ENCODE assay signal across 18 cellular contexts in genomic region chr9:98881836-98882568, GRCh38.
DNase-seq lines count a peak whose midpoint lies in the region; ATAC-seq, FAIRE-seq and TF ChIP-seq lines count a peak whose summit lies in the region.
"Had no signal": no experiment of that assay in that cellular context is flagged by ENCODE, and none has a peak within 500 bp of the region (broad histone marks: within the 10 kb centered on the region; RNA-seq: fewer than 3 reads in every experiment).

No MANE protein-coding gene starts in this region.

- BruUV-seq in K562 (replicated peaks; lab: Mats Ljungman, UMichigan) = no TSS peak

- no peak overlapping the region for H2AFZ ChIP-seq in K562 (ENCODE audit: low read depth, low read length)

- H3K27me3 ChIP-seq in K562 (ENCODE audit: control insufficient read depth in 2 of 2, insufficient read depth in 2 of 2, low read length in 2 of 2) = no peaks in the 10 kb centered on the region
- H3K27me3 ChIP-seq in subcutaneous abdominal adipose tissue (ENCODE audit: control insufficient read depth in 5 of 5, insufficient read depth in 4 of 5, low read length in 5 of 5) = no peaks in the 10 kb centered on the region
- H3K27me3 ChIP-seq: BLaER1 had no signal

- no peaks in the 10 kb centered on the region for H3K36me3 ChIP-seq in K562 (ENCODE audit: control insufficient read depth, insufficient read depth, low read length)
- H3K36me3 ChIP-seq in subcutaneous abdominal adipose tissue (ENCODE audit: control insufficient read depth in 5 of 5, insufficient read depth in 5 of 5, low read length in 5 of 5) = no peaks in the 10 kb centered on the region
- H3K36me3 ChIP-seq: BLaER1, prostate gland had no signal

- H3K27ac ChIP-seq in K562 (ENCODE audit: extremely low read depth, low read depth, low read length) (no peak overlapping the region), subcutaneous abdominal adipose tissue (ENCODE audit: low read depth, low read length) (peak overlapping the region; percentile 65)
- H3K27ac ChIP-seq: BLaER1 had no signal

- TF ChIP-seq POLR2A in K562 (conservative IDR thresholded peaks at IDR 0.05) = no peak

- POLR2A ChIA-PET in K562 (lab: Yijun Ruan, JAX) = no interaction called here

- TF ChIP-seq RAD21 in K562 (CRISPR knock-in tag; conservative IDR thresholded peaks at IDR 0.05 in 1 of 2, IDR thresholded peaks at IDR 0.05 in 1 of 2) = no peak

- intact Hi-C loops in K562 (cut with micrococcal nuclease) = no loop called here

- H3K9me3 ChIP-seq in K562 (replicated peaks; ENCODE audit: control insufficient read depth, insufficient read depth, low read depth, low read length) (no peaks in the 10 kb centered on the region), subcutaneous abdominal adipose tissue (ENCODE audit: control insufficient read depth in 5 of 5, low read length in 5 of 5) (no peaks in the 10 kb centered on the region)
- H3K9me3 ChIP-seq: BLaER1, prostate gland had no signal

- H4K20me1 ChIP-seq in K562 (replicated peaks; ENCODE audit: control insufficient read depth, insufficient read depth, low read length) = no peaks in the 10 kb centered on the region
- H4K20me1 ChIP-seq: BLaER1 had no signal

- FAIRE-seq in K562 (lab: Jason Lieb, UNC) = peak; percentile 35
- FAIRE-seq: D721Med, G401.6, GM12878 had no signal

- H3K4me1 ChIP-seq in K562 (replicated peaks in 1 of 2; ENCODE audit: control insufficient read depth in 2 of 2, insufficient read depth in 2 of 2, low read length in 2 of 2) (peaks cover 0 to 22% of the 10 kb centered on the region in 2 experiments; a peak in 4 of 5 replicates), subcutaneous abdominal adipose tissue (ENCODE audit: control insufficient read depth in 5 of 5, insufficient read depth in 5 of 5, low read length in 5 of 5) (peaks cover 22 to 76% (median 53%) of the 10 kb centered on the region in 5 donors)
- H3K4me1 ChIP-seq: prostate gland had no signal

- no peak for ATAC-seq in K562
- ATAC-seq in HG03520 (IDR thresholded peaks at IDR 0.05; ENCODE audit: unreplicated experiment) = no peak
- ATAC-seq: activated CD8-positive, alpha-beta T cell treated with anti-CD3 and anti-CD28 coated beads, Interleukin-2, amount 10 ng/mL, durations not matched to agents 7 days and 5 days; GM12878 had no signal

- in situ Hi-C loops in K562 (cut with MboI) = no loop called here

- TF ChIP-seq EP300 in K562 (IDR thresholded peaks at IDR 0.05; ENCODE audit: low read length) = no peak

- no peak overlapping the region for H3K4me2 ChIP-seq in K562 (ENCODE audit: insufficient read depth, low read length)
- H3K4me2 ChIP-seq: BLaER1 had no signal

- H3K9ac ChIP-seq in K562 (ENCODE audit: insufficient read depth in 1 of 2, low read depth in 2 of 2, low read length in 2 of 2) (no peak overlapping the region), subcutaneous abdominal adipose tissue (ENCODE audit: low read length in 5 of 5) (peak overlapping the region in 2 of 5 donors; percentile 1 to 21)
- H3K9ac ChIP-seq: BLaER1 had no signal

- TF ChIP-seq CTCF in K562 (IDR thresholded peaks at IDR 0.05 in 2 of 3, conservative IDR thresholded peaks at IDR 0.05 in 1 of 3; ENCODE audit: insufficient read depth in 2 of 3, low read depth in 1 of 3, low read length in 3 of 3) = no peak

- no peaks in the 10 kb centered on the region for H3K9me1 ChIP-seq in K562 (ENCODE audit: control insufficient read depth, insufficient read depth, low read length)

- CTCF ChIA-PET in K562 (lab: Yijun Ruan, JAX; ENCODE audit: low intra/inter-chr PET ratio) = no interaction called here

- peak; percentile 50 for DNase-seq in GM04504 (ENCODE audit: low read depth)
- DNase-seq in K562 (ENCODE audit: extremely low read depth in 1 of 4, low spot score in 3 of 4) = no peak
- peak; percentile 53 for DNase-seq in hepatic stellate cell (ENCODE audit: low spot score)
- no peak for DNase-seq in occipital lobe (lab: John Stamatoyannopoulos, UW)
- no peak for DNase-seq in NCI-H1048 (lab: John Stamatoyannopoulos, UW)
- DNase-seq: activated CD8-positive, alpha-beta T cell treated with anti-CD3 and anti-CD28 coated beads, Interleukin-2, amount 10 ng/mL, durations not matched to agents 7 days and 5 days; hypothalamus; kidney glomerular epithelial cell; NCI-H1436; NCI-H526; nephron progenitor cell had no signal

- 70% methylated on average over 8 of the region's 8 CpGs for WGBS in K562 (ENCODE audit: insufficient coverage, low coverage, missing lambda C conversion rate)

- no peak overlapping the region for H3K4me3 ChIP-seq in K562
- H3K4me3 ChIP-seq in subcutaneous abdominal adipose tissue (ENCODE audit: low read depth in 1 of 5, low read length in 5 of 5) = no peak overlapping the region
- H3K4me3 ChIP-seq: BLaER1, GM12878, prostate gland had no signal

- no peaks in the 10 kb centered on the region for H3K79me2 ChIP-seq in K562 (ENCODE audit: control insufficient read depth, insufficient read depth, low read length)

TF ChIP-seq in K562, 482 proteins besides CTCF, POLR2A, EP300 and RAD21 (continues in another document):
- TF ChIP-seq SLC30A9 (CRISPR knock-in tag; IDR thresholded peaks at IDR 0.05) (no peak), CBX2 (IDR thresholded peaks at IDR 0.05; ENCODE audit: insufficient read depth, low read length, poor library complexity, severe bottlenecking) (no peak), HNRNPK (IDR thresholded peaks at IDR 0.05; ENCODE audit: low read depth, low read length, poor library complexity, severe bottlenecking) (no peak), MNT (conservative IDR thresholded peaks at IDR 0.05) (no peak), ZBTB40 (IDR thresholded peaks at IDR 0.05) (no peak), ZBTB40 (CRISPR knock-in tag; IDR thresholded peaks at IDR 0.05) (no peak)

Comparison
In these comparisons a context has a peak if more than half of its experiments do, and no peak if none do; other contexts are left out.
1. DNase-seq: peak in GM04504 (single experiment) and hepatic stellate cell (single experiment); none in K562 (0 of 4), occipital lobe (single experiment) and NCI-H1048 (single experiment).